In genomic region chr12:111578971-111579340, GRCh38 we compare ENCODE assay signal across 23 cellular contexts. TPM values are rescaled to one million over a fixed set of nuclear protein-coding genes. Genes with fewer than 3 reads are reported as not detected.
A peak's percentile ranks its signal among the peaks of the same experiment; 100 is the strongest.
DNase-seq lines count a peak whose midpoint lies in the region; ATAC-seq, FAIRE-seq and TF ChIP-seq lines count a peak whose summit lies in the region.
"Had no signal": no experiment of that assay in that cellular context is flagged by ENCODE, and none has a peak within 500 bp of the region (broad histone marks: within the 10 kb centered on the region; RNA-seq: fewer than 3 reads in every experiment).

No MANE protein-coding gene starts in this region.

- no peak for TF ChIP-seq RAD21 in HepG2 (CRISPR knock-in tag; IDR thresholded peaks at IDR 0.05)

- in situ Hi-C loops in HepG2 (cut with HindIII; ENCODE audit: extremely low pct_ligation_motif_present, low pct_unique_long_range_greater_than_20kb) = no loop called here
- in situ Hi-C loops in Panc1 (cut with HindIII; ENCODE audit: low pct_unique_long_range_greater_than_20kb, low sequenced_read_pairs) = loop anchor here (25.0 kb wide), 1 partner anchor 108 kb away; the partner anchor contains the start of genes ACAD10 and BRAP

- H3K4me3 ChIP-seq in HepG2 (replicated peaks in 1 of 3; ENCODE audit: insufficient read depth in 1 of 3, low read depth in 2 of 3, low read length in 3 of 3) (no peak overlapping the region), right lobe of liver (no peak overlapping the region), Panc1 (ENCODE audit: low read depth in 2 of 2, low read length in 2 of 2) (no peak overlapping the region), ovary (no peak overlapping the region)
- H3K4me3 ChIP-seq: gastrocnemius medialis, stomach, tibial nerve had no signal

- H3K27ac ChIP-seq in HepG2 (ENCODE audit: extremely low read length, insufficient read depth, low read length) = peak overlapping the region; percentile 63
- H3K27ac ChIP-seq in right lobe of liver = no peak overlapping the region
- peak overlapping the region; percentile 18; the same call in 1 of the 2 replicates for H3K27ac ChIP-seq in Panc1 (ENCODE audit: low read length)
- H3K27ac ChIP-seq in epithelial cell of prostate = peak overlapping the region; percentile 67
- no peak overlapping the region for H3K27ac ChIP-seq in ovary
- H3K27ac ChIP-seq: gastrocnemius medialis, KMS-11, stomach, tibial nerve had no signal

- H3K27me3 ChIP-seq in HepG2 (ENCODE audit: control insufficient read depth in 1 of 2, insufficient read depth in 2 of 2, low read length in 2 of 2) = no peaks in the 10 kb centered on the region
- H3K27me3 ChIP-seq in right lobe of liver = no peaks in the 10 kb centered on the region
- H3K27me3 ChIP-seq in Panc1 (ENCODE audit: control insufficient read depth, insufficient read depth, low read length) = no peaks in the 10 kb centered on the region
- H3K27me3 ChIP-seq in ovary = no peaks in the 10 kb centered on the region
- H3K27me3 ChIP-seq: gastrocnemius medialis, stomach, tibial nerve had no signal

- CTCF ChIA-PET in HepG2 (lab: Yijun Ruan, JAX; ENCODE audit: low intra/inter-chr PET ratio, low total read pairs) = no interaction called here
- CTCF ChIA-PET in Panc1 (lab: Charles Lee) = interaction anchor here (1.2 kb wide), 1 partner anchor 114 kb away, joined by 9 read pairs; no protein-coding TSS in a partner anchor

- 81% methylated on average over 2 of the region's 2 CpGs for whole genome bisulfite sequencing in HepG2 (ENCODE audit: low lambda C conversion rate)
- WGBS in right lobe of liver (ENCODE audit: insufficient coverage, low coverage, low lambda C conversion rate, missing lambda C conversion rate) = 50% methylated on average over 2 of the region's 2 CpGs
- WGBS in ovary, 3 donors = 78 to 92% (median 81%) methylated on average over 2 of the region's 2 CpGs

- no peak for ATAC-seq in HepG2
- ATAC-seq in right lobe of liver = no peak
- no peak for ATAC-seq in Panc1
- ATAC-seq in HG03378 (IDR thresholded peaks at IDR 0.05; ENCODE audit: unreplicated experiment) = no peak
- ATAC-seq: activated T-cell treated with anti-CD3 and anti-CD28 coated beads, Interleukin-2, amount 50 U/mL, for 72 hours; gastrocnemius medialis had no signal

- intact Hi-C loops in HepG2 (cut with micrococcal nuclease; ENCODE audit: unreplicated experiment) = no loop called here
- intact Hi-C loops in right lobe of liver (cut with DNase I) = no loop called here
- intact Hi-C loops in Panc1 (cut with micrococcal nuclease; ENCODE audit: unreplicated experiment) = no loop called here
- intact Hi-C loops in ovary (cut with DNase I) = no loop called here

- no peak for TF ChIP-seq EP300 in HepG2 (IDR thresholded peaks at IDR 0.05; ENCODE audit: low read depth in 2 of 2, low read length in 2 of 2)
- TF ChIP-seq EP300 in HepG2 (CRISPR knock-in tag; IDR thresholded peaks at IDR 0.05; ENCODE audit: borderline replicate concordance) = no peak
- TF ChIP-seq EP300 in ovary (IDR thresholded peaks at IDR 0.05) = no peak

- no peak overlapping the region for H2AFZ ChIP-seq in HepG2 (ENCODE audit: low read length)

- H3K79me2 ChIP-seq in HepG2 (ENCODE audit: insufficient read depth, low read length) = peaks cover 80% of the 10 kb centered on the region

- H3K4me2 ChIP-seq in HepG2 (ENCODE audit: low read depth, low read length) = peak overlapping the region; percentile 47; the same call in 1 of the 2 replicates
- H3K4me2 ChIP-seq: KMS-11 had no signal

- no peak for DNase-seq in HepG2 (ENCODE audit: low spot score)
- DNase-seq in right lobe of liver = no peak
- no peak for DNase-seq in Panc1 (ENCODE audit: low read depth, low spot score)
- DNase-seq in epithelial cell of prostate (ENCODE audit: low read depth, low spot score) = no peak
- no peak for DNase-seq in NCI-H1694 (lab: John Stamatoyannopoulos, UW)
- DNase-seq in ovary = no peak
- no peak for DNase-seq in activated T-cell treated with anti-CD3 and anti-CD28 coated beads for 4 hours
- DNase-seq: ACHN; activated T-cell treated with anti-CD3 and anti-CD28 coated beads, Interleukin-2, amount 50 U/mL, for 72 hours; C1 segment of cervical spinal cord; cerebellar nuclear complex; gastrocnemius medialis; hypothalamus; NCI-H187; Right ventricle myocardium superior; stimulated activated CD4-positive, alpha-beta T cell treated with anti-CD3 and anti-CD28 coated beads, Interleukin-4, amount 100 ng/mL, for 24 hours; stomach had no signal

- H3K36me3 ChIP-seq in HepG2 (replicated peaks in 1 of 2; ENCODE audit: control insufficient read depth in 1 of 2, insufficient read depth in 2 of 2, low read length in 2 of 2) (peaks cover 1 to 3% of the 10 kb centered on the region in 2 experiments; a peak in 1 of 5 replicates), right lobe of liver (no peaks in the 10 kb centered on the region), Panc1 (ENCODE audit: control insufficient read depth, insufficient read depth, low read length) (no peaks in the 10 kb centered on the region), ovary (no peaks in the 10 kb centered on the region)
- H3K36me3 ChIP-seq: gastrocnemius medialis had no signal

- peaks cover 10% of the 10 kb centered on the region; the same call in 1 of the 2 replicates for H4K20me1 ChIP-seq in HepG2 (ENCODE audit: insufficient read depth, low read length)

- POLR2A ChIA-PET in HepG2 (lab: Yijun Ruan, JAX) = no interaction called here
- POLR2A ChIA-PET in Panc1 (lab: Charles Lee) = interaction anchor here (0.6 kb wide), 1 partner anchor 91 kb away, joined by 3 read pairs; no protein-coding TSS in a partner anchor

- H3K9me3 ChIP-seq in HepG2 (ENCODE audit: low read length) (no peaks in the 10 kb centered on the region), right lobe of liver (no peaks in the 10 kb centered on the region), Panc1 (ENCODE audit: control insufficient read depth, insufficient read depth, low read depth, low read length) (no peaks in the 10 kb centered on the region), ovary (no peaks in the 10 kb centered on the region)
- H3K9me3 ChIP-seq: gastrocnemius medialis, stomach, tibial nerve had no signal

- H3K9ac ChIP-seq in HepG2 (ENCODE audit: insufficient read depth, low read depth, low read length) = no peak overlapping the region
- H3K9ac ChIP-seq: KMS-11 had no signal

- FAIRE-seq in HepG2 (lab: Jason Lieb, UNC) = no peak
- FAIRE-seq: D721Med, H54, keratinocyte had no signal

- BruUV-seq in HepG2 (replicated peaks; lab: Mats Ljungman, UMichigan) = no TSS peak
- no TSS peak for BruUV-seq in Panc1 (replicated peaks; lab: Mats Ljungman, UMichigan)

- TF ChIP-seq POLR2A in HepG2 (IDR thresholded peaks at IDR 0.05; ENCODE audit: insufficient read depth in 1 of 2, low read depth in 2 of 2, low read length in 2 of 2) (no peak), right lobe of liver (IDR thresholded peaks at IDR 0.05) (no peak), ovary (IDR thresholded peaks at IDR 0.05) (no peak)

- no peak for TF ChIP-seq CTCF in HepG2 (CRISPR knock-in tag; IDR thresholded peaks at IDR 0.05)
- no peak for TF ChIP-seq CTCF in right lobe of liver (IDR thresholded peaks at IDR 0.05)
- no peak for TF ChIP-seq CTCF in Panc1 (IDR thresholded peaks at IDR 0.05)
- TF ChIP-seq CTCF in ovary (IDR thresholded peaks at IDR 0.05) = no peak

- H3K4me1 ChIP-seq in HepG2 (ENCODE audit: insufficient read depth, low read length) = peaks cover 31% of the 10 kb centered on the region
- H3K4me1 ChIP-seq in right lobe of liver = peaks cover 0 to 49% (median 4%) of the 10 kb centered on the region in 4 donors
- H3K4me1 ChIP-seq in Panc1 (ENCODE audit: control insufficient read depth, insufficient read depth, low read length) = peaks cover 23% of the 10 kb centered on the region
- H3K4me1 ChIP-seq in ovary (ENCODE audit: insufficient read depth) = peaks cover 15% of the 10 kb centered on the region
- H3K4me1 ChIP-seq: gastrocnemius medialis had no signal

TF ChIP-seq in HepG2, 621 proteins besides CTCF, POLR2A, EP300 and RAD21 (continues in another document):
- no peak for TF ChIP-seq ASH2L (IDR thresholded peaks at IDR 0.05; ENCODE audit: insufficient read length, low read depth, low read length)
- TF ChIP-seq TARDBP (CRISPR knock-in tag; IDR thresholded peaks at IDR 0.05) = no peak
- TF ChIP-seq HNRNPH1 (optimal IDR thresholded peaks at IDR 0.05; ENCODE audit: low read depth, low read length) = no peak

RNA-seq across cellular contexts. Expression of gene ATXN2, which starts 20.2 kb away (rescaled TPM):
- total RNA-seq in HepG2 (2016; rRNA removed; fragmentation: Illumina TruSeq; extraction: Trizol) (15.7 and 18.1 TPM in 2 replicates), right lobe of liver (10 to 100 TPM; 19.1 to 39.5 (median 27.6) TPM), Panc1 (2021; ENCODE audit: unreplicated experiment) (77.6 TPM), ovary (100 to 1,000 TPM in 1 of 7 donors, 10 to 100 TPM in 6; 33.7 to 106 (median 68.9) TPM)
- 52.9 and 59.4 TPM in 2 replicates for total RNA-seq in HepG2 (2016; cell fraction: cytosol; rRNA removed; fragmentation: Illumina TruSeq; extraction: Trizol; ENCODE audit: low read depth)
- 14.3 and 18.9 TPM in 2 replicates for total RNA-seq in HepG2 (2016; cell fraction: insoluble cytoplasmic fraction; rRNA removed; fragmentation: Illumina TruSeq; extraction: Trizol)
- 31.8 and 40.2 TPM in 2 replicates for total RNA-seq in HepG2 (2016; cell fraction: membrane; rRNA removed; fragmentation: Illumina TruSeq; extraction: Trizol)
- total RNA-seq in HepG2 (2016; cell fraction: nucleus; rRNA removed; fragmentation: Illumina TruSeq; extraction: Trizol) = 36.9 and 41.3 TPM in 2 replicates
- polyA plus RNA-seq in HepG2 (2011; rRNA removed) (27.1 and 28.9 TPM in 2 replicates), ovary (10 to 100 TPM; 28.4 to 60.9 TPM)
- polyA plus RNA-seq in HepG2 (2011; cell fraction: cytosol; rRNA removed) = 13.7 and 15.2 TPM in 2 replicates
- polyA plus RNA-seq in HepG2 (2011; cell fraction: nucleus; rRNA removed) = 83.1 and 89.3 TPM in 2 replicates
- polyA plus RNA-seq in HepG2 (2012) = 26.4 and 34.5 TPM in 2 replicates
- 2.8 and 2.9 TPM in 2 replicates for polyA plus RNA-seq in HepG2 (2016; cell fraction: cytosol; fragmentation: Illumina TruSeq; extraction: Trizol; ENCODE audit: low read depth)
- 22.6 and 32.0 TPM in 2 replicates for polyA plus RNA-seq in HepG2 (2016; cell fraction: insoluble cytoplasmic fraction; fragmentation: Illumina TruSeq; extraction: Trizol; ENCODE audit: low read depth)
- 7.3 TPM in 2 replicates for polyA plus RNA-seq in HepG2 (2016; cell fraction: membrane; fragmentation: Illumina TruSeq; extraction: Trizol; ENCODE audit: low read depth)
- 60.3 and 69.0 TPM in 2 replicates for polyA plus RNA-seq in HepG2 (2016; cell fraction: nucleus; fragmentation: Illumina TruSeq; extraction: Trizol; ENCODE audit: insufficient read depth, low read depth)
- polyA minus RNA-seq in HepG2 (2011; rRNA and poly(A)+ RNA removed; ENCODE audit: low replicate concordance) = 63.2 and 98.9 TPM in 2 replicates
- 24.4 and 27.3 TPM in 2 replicates for polyA minus RNA-seq in HepG2 (2011; cell fraction: cytosol; rRNA and poly(A)+ RNA removed)
- 101 and 113 TPM in 2 replicates for polyA minus RNA-seq in HepG2 (2011; cell fraction: nucleus; rRNA and poly(A)+ RNA removed)
- 70.5 TPM for polyA plus RNA-seq in Panc1 (2012; ENCODE audit: insufficient read length)

Comparison
In these comparisons a context has a peak if more than half of its experiments do, and no peak if none do; other contexts are left out.
1. H3K27ac ChIP-seq: peak in HepG2 (single experiment), Panc1 (single experiment) and epithelial cell of prostate (single experiment); none in right lobe of liver (0 of 3) and ovary (0 of 2).